Comparison of ENCODE assay signal across 1 cellular context in the genomic region with DNA sequence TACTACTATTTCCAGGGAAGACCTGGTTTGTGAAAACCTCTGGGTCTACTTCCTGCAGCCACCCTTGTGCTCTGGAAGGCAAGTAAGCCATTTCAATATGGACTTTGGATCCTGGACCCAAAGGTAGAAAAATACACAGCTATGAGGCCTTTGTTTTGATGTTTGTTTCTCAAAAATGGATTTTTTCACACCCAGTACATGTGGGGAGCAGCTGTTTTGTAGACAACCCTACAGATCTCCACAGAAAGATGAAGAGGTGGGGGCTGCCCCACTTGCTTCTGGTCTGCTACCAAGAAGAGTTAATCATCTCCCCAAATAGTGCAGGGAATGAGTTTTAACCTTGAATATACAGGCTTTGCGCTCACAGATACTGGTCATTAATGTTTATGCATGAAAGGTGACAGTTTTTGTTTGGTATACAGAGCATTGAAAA.
TF ChIP-seq lines count a peak whose summit lies in the region.

No MANE protein-coding gene starts in this region.

TF ChIP-seq in GM12878, 131 proteins besides CTCF, POLR2A, EP300 and RAD21 (continued from another document):
- TF ChIP-seq IKZF1 (conservative IDR thresholded peaks at IDR 0.05): peak; percentile 50
- TF ChIP-seq, protein P1, sequence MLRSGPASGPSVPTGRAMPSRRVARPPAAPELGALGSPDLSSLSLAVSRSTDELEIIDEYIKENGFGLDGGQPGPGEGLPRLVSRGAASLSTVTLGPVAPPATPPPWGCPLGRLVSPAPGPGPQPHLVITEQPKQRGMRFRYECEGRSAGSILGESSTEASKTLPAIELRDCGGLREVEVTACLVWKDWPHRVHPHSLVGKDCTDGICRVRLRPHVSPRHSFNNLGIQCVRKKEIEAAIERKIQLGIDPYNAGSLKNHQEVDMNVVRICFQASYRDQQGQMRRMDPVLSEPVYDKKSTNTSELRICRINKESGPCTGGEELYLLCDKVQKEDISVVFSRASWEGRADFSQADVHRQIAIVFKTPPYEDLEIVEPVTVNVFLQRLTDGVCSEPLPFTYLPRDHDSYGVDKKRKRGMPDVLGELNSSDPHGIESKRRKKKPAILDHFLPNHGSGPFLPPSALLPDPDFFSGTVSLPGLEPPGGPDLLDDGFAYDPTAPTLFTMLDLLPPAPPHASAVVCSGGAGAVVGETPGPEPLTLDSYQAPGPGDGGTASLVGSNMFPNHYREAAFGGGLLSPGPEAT (IDR thresholded peaks at IDR 0.05; ENCODE audit: low read depth): peak; percentile 53; the same call in 1 of the 2 replicates
- no peak for TF ChIP-seq HCFC1 (IDR thresholded peaks at IDR 0.05; ENCODE audit: low read length)
- no peak for TF ChIP-seq YBX1 (IDR thresholded peaks at IDR 0.05)
- TF ChIP-seq RELA (IDR thresholded peaks at IDR 0.05; ENCODE audit: borderline replicate concordance, partially characterized antibody): peak; percentile 38
- TF ChIP-seq, protein P2, sequence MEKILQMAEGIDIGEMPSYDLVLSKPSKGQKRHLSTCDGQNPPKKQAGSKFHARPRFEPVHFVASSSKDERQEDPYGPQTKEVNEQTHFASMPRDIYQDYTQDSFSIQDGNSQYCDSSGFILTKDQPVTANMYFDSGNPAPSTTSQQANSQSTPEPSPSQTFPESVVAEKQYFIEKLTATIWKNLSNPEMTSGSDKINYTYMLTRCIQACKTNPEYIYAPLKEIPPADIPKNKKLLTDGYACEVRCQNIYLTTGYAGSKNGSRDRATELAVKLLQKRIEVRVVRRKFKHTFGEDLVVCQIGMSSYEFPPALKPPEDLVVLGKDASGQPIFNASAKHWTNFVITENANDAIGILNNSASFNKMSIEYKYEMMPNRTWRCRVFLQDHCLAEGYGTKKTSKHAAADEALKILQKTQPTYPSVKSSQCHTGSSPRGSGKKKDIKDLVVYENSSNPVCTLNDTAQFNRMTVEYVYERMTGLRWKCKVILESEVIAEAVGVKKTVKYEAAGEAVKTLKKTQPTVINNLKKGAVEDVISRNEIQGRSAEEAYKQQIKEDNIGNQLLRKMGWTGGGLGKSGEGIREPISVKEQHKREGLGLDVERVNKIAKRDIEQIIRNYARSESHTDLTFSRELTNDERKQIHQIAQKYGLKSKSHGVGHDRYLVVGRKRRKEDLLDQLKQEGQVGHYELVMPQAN (conservative IDR thresholded peaks at IDR 0.05): no peak
- peak; percentile 62; the same call in 1 of the 2 replicates for TF ChIP-seq DPF2 (IDR thresholded peaks at IDR 0.05)
- peak; percentile 56 for TF ChIP-seq MEF2B (IDR thresholded peaks at IDR 0.05; ENCODE audit: partially characterized antibody, poor library complexity, severe bottlenecking)
- TF ChIP-seq, protein P3, sequence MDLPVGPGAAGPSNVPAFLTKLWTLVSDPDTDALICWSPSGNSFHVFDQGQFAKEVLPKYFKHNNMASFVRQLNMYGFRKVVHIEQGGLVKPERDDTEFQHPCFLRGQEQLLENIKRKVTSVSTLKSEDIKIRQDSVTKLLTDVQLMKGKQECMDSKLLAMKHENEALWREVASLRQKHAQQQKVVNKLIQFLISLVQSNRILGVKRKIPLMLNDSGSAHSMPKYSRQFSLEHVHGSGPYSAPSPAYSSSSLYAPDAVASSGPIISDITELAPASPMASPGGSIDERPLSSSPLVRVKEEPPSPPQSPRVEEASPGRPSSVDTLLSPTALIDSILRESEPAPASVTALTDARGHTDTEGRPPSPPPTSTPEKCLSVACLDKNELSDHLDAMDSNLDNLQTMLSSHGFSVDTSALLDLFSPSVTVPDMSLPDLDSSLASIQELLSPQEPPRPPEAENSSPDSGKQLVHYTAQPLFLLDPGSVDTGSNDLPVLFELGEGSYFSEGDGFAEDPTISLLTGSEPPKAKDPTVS (IDR thresholded peaks at IDR 0.05; ENCODE audit: low read depth, low read length): no peak
- TF ChIP-seq RUNX3 (IDR thresholded peaks at IDR 0.05; ENCODE audit: low read length): 0 out of 2 replicates have a peak, but pooled peaks have one; percentile 4
- TF ChIP-seq, protein P4, sequence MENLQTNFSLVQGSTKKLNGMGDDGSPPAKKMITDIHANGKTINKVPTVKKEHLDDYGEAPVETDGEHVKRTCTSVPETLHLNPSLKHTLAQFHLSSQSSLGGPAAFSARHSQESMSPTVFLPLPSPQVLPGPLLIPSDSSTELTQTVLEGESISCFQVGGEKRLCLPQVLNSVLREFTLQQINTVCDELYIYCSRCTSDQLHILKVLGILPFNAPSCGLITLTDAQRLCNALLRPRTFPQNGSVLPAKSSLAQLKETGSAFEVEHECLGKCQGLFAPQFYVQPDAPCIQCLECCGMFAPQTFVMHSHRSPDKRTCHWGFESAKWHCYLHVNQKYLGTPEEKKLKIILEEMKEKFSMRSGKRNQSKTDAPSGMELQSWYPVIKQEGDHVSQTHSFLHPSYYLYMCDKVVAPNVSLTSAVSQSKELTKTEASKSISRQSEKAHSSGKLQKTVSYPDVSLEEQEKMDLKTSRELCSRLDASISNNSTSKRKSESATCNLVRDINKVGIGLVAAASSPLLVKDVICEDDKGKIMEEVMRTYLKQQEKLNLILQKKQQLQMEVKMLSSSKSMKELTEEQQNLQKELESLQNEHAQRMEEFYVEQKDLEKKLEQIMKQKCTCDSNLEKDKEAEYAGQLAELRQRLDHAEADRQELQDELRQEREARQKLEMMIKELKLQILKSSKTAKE (IDR thresholded peaks at IDR 0.05; ENCODE audit: low read depth, poor library complexity, severe bottlenecking): peak; percentile 55
- no peak for TF ChIP-seq TAF1 (IDR thresholded peaks at IDR 0.05; ENCODE audit: borderline replicate concordance, low read depth, low read length)
- TF ChIP-seq JUND (IDR thresholded peaks at IDR 0.05; ENCODE audit: low read depth, low read length): no peak
- no peak; the same call in 1 of the 2 replicates for TF ChIP-seq NR2F1 (conservative IDR thresholded peaks at IDR 0.05)
- TF ChIP-seq MEF2A (IDR thresholded peaks at IDR 0.05; ENCODE audit: insufficient read depth, low read depth, low read length): 0 out of 2 replicates have a peak, but pooled peaks have one; percentile 16
- no peak for TF ChIP-seq MTA3 (IDR thresholded peaks at IDR 0.05; ENCODE audit: borderline replicate concordance, low read length)
- peak; percentile 30; the same call in 1 of the 2 replicates for TF ChIP-seq ATF7 (IDR thresholded peaks at IDR 0.05; ENCODE audit: low read depth)
TF ChIP-seq in GM12878: peak in this region for 14.
